Comparison of ENCODE assay signal across 1 cellular context in genomic region chr1:150237746-150238145, GRCh38.
TF ChIP-seq lines count a peak whose summit lies in the region.

No MANE protein-coding gene starts in this region.

TF ChIP-seq in GM23338, 12 proteins besides CTCF, POLR2A, EP300 and RAD21:
- TF ChIP-seq NANOG (IDR thresholded peaks at IDR 0.05; ENCODE audit: borderline replicate concordance) (no peak), ZNF114 (CRISPR knock-in tag; IDR thresholded peaks at IDR 0.05) (no peak), JUNB (IDR thresholded peaks at IDR 0.05; ENCODE audit: unreplicated experiment) (no peak), EZH2 (IDR thresholded peaks at IDR 0.05; ENCODE audit: low read depth, unreplicated experiment) (no peak), ETS1 (IDR thresholded peaks at IDR 0.05) (no peak), ZNF462 (CRISPR knock-in tag; IDR thresholded peaks at IDR 0.05) (no peak), CREB1 (CRISPR knock-in tag; IDR thresholded peaks at IDR 0.05; ENCODE audit: low read depth) (no peak), ZNF331 (CRISPR knock-in tag; IDR thresholded peaks at IDR 0.05; ENCODE audit: low read depth) (no peak), STAT1 (IDR thresholded peaks at IDR 0.05; ENCODE audit: unreplicated experiment) (no peak)
TF ChIP-seq in GM23338: peak in this region for 0.
